ENCODE assay signal across 8 cellular contexts in the genomic region with DNA sequence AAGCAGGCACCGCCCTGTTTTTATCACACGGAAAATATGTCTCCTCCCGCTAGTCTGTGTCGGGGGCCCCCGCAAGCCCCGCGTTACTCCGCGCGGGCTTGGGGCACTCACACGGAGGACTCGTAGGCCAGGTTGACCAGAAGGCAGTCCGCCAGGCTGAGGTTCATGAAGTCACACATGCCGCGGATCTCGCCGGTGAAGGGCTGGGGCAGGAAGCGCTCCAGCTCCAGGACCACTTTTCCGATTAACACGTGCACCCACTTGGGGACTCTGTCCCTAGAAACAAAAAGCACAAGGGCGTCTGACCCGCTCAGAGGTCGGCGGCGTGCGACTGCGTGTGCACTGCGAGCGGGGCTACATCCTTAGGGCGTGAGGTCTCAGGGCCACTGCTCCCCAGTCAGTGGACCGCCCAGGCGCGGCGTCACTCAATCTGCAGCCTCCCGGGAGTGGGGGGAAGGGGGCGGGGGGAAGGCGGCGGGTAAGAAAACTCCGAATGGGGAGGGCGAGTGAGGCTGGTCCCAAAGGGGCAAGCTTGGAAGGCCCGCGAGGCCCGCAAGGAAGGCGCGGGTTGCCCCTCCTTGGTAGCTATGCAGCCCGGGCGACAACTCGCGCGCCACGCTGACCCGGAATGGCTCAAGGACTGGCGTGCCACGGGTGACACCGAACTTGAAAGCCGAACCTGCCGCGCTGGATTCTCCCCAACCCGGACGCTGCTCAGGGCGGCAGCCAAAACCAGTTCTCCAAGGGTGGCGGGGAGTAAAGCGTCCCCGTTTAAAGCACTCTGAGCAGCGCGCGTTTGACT. TPM values are rescaled to one million over a fixed set of nuclear protein-coding genes. Genes with fewer than 3 reads are reported as not detected.
DNase-seq lines count a peak whose midpoint lies in the region; ATAC-seq and TF ChIP-seq lines count a peak whose summit lies in the region.

No MANE protein-coding gene starts in this region.

- H3K27ac Mint-ChIP-seq in activated T-helper 1 cell treated with anti-CD3 and anti-CD28 coated beads, Interleukin-12 subunit alpha, Interleukin-12 subunit beta, Interleukin-2, Interleukin-4 antibody, amounts not matched to agents 30 ng/mL and 10 ng/mL and 1 ng/mL, durations not matched to agents 14 hours and 24 hours and 36 hours, result peak overlapping the region; percentile 96
- H3K27ac Mint-ChIP-seq in natural killer cell, result peak overlapping the region; percentile 79 to 87

- H2AFZ ChIP-seq in PC-3 (ENCODE audit: low read length), result peak overlapping the region; percentile 99
- H2AFZ ChIP-seq in fibroblast of lung (ENCODE audit: low read length), result peak overlapping the region; percentile 95

- POLR2A ChIA-PET in PC-3 (lab: Charles Lee; ENCODE audit: unreplicated experiment), result interaction anchor here (0.6 kb wide), 1 partner anchor 92 kb away, joined by 9 read pairs; no protein-coding TSS in a partner anchor

- no peaks in the 10 kb centered on the region for H3K36me3 ChIP-seq in PC-3 (ENCODE audit: low read depth, low read length)
- no peaks in the 10 kb centered on the region for H3K36me3 ChIP-seq in fibroblast of lung (ENCODE audit: control insufficient read depth, insufficient read depth, low read length)

- H3K27ac ChIP-seq in PC-3 (ENCODE audit: low read length) (no peak overlapping the region; the same call in 1 of the 2 replicates), fibroblast of lung (ENCODE audit: insufficient read depth, low read length) (peak overlapping the region; percentile 70)

- no peaks in the 10 kb centered on the region for H3K9me3 Mint-ChIP-seq in activated T-helper 1 cell treated with anti-CD3 and anti-CD28 coated beads, Interleukin-12 subunit alpha, Interleukin-12 subunit beta, Interleukin-2, Interleukin-4 antibody, amounts not matched to agents 30 ng/mL and 10 ng/mL and 1 ng/mL, durations not matched to agents 14 hours and 24 hours and 36 hours
- H3K9me3 Mint-ChIP-seq in natural killer cell, result no peaks in the 10 kb centered on the region

- peaks cover 32% of the 10 kb centered on the region for H3K4me1 Mint-ChIP-seq in activated T-helper 1 cell treated with anti-CD3 and anti-CD28 coated beads, Interleukin-12 subunit alpha, Interleukin-12 subunit beta, Interleukin-2, Interleukin-4 antibody, amounts not matched to agents 30 ng/mL and 10 ng/mL and 1 ng/mL, durations not matched to agents 14 hours and 24 hours and 36 hours (ENCODE audit: low read depth)
- peaks cover 5 to 13% of the 10 kb centered on the region in 2 donors for H3K4me1 Mint-ChIP-seq in natural killer cell

- H3K79me2 ChIP-seq in PC-3 (ENCODE audit: low read length) (no peaks in the 10 kb centered on the region), fibroblast of lung (ENCODE audit: control insufficient read depth, insufficient read depth, low read length) (no peaks in the 10 kb centered on the region)

- H3K4me3 ChIP-seq in PC-3 (ENCODE audit: low read length), result peak overlapping the region; percentile 98
- peak overlapping the region; percentile 59 to 95 (median 76) for H3K4me3 ChIP-seq in fibroblast of lung (replicated peaks in 1 of 4; ENCODE audit: control extremely low read depth in 1 of 4, insufficient read depth in 1 of 4, low read depth in 3 of 4, low read length in 4 of 4)

- H3K27me3 ChIP-seq in PC-3 (ENCODE audit: low read length) (no peaks in the 10 kb centered on the region), fibroblast of lung (ENCODE audit: control insufficient read depth, insufficient read depth, low read length) (no peaks in the 10 kb centered on the region)

- DNase-seq in AML-193 (lab: John Stamatoyannopoulos, UW) (peak; percentile 32 to 36), PC-3 (peak; percentile 51), fibroblast of lung (ENCODE audit: low read depth in 2 of 2) (peak; percentile 47 to 60), natural killer cell (peak; percentile 49)
- DNase-seq in activated T-helper 1 cell treated with anti-CD3 and anti-CD28 coated beads, Interleukin-12 subunit alpha, Interleukin-12 subunit beta, Interleukin-2, Interleukin-4 antibody, amounts not matched to agents 30 ng/mL and 10 ng/mL and 1 ng/mL, durations not matched to agents 14 hours and 24 hours and 36 hours (ENCODE audit: low spot score), result peak; percentile 65
- DNase-seq in stimulated activated naive CD4-positive, alpha-beta T cell treated with Interleukin-2 at 50 U/mL for 16 hours (lab: John Stamatoyannopoulos, UW), result peak; percentile 80

- CTCF ChIA-PET in PC-3 (lab: Charles Lee), result interaction anchor here (1.1 kb wide), 1 partner anchor 24 kb away, joined by 5 read pairs; no protein-coding TSS in a partner anchor

- H3K9ac ChIP-seq in PC-3 (ENCODE audit: low read length), result peak overlapping the region; percentile 73
- H3K9ac ChIP-seq in fibroblast of lung (ENCODE audit: insufficient read depth, low read length), result peak overlapping the region; percentile 66

- TSS peak; percentile 53 for BruUV-seq in PC-3 (replicated peaks; lab: Mats Ljungman, UMichigan)

- no peaks in the 10 kb centered on the region for H3K27me3 Mint-ChIP-seq in activated T-helper 1 cell treated with anti-CD3 and anti-CD28 coated beads, Interleukin-12 subunit alpha, Interleukin-12 subunit beta, Interleukin-2, Interleukin-4 antibody, amounts not matched to agents 30 ng/mL and 10 ng/mL and 1 ng/mL, durations not matched to agents 14 hours and 24 hours and 36 hours (ENCODE audit: insufficient read depth)
- H3K27me3 Mint-ChIP-seq in natural killer cell (ENCODE audit: low read depth in 2 of 2), result no peaks in the 10 kb centered on the region

- intact Hi-C loops in PC-3 (cut with micrococcal nuclease) (no loop called here), natural killer cell (cut with micrococcal nuclease) (loop anchor here (2.0 kb wide), 2 partner anchors 23 to 51 kb away; partner anchors contain the start of gene SDAD1)
- intact Hi-C loops in activated T-helper 1 cell treated with anti-CD3 and anti-CD28 coated beads, Interleukin-12 subunit alpha, Interleukin-12 subunit beta, Interleukin-2, Interleukin-4 antibody, amounts not matched to agents 30 ng/mL and 10 ng/mL and 1 ng/mL, durations not matched to agents 14 hours and 24 hours and 36 hours (cut with micrococcal nuclease), result loop anchor here (1.0 to 10.0 kb wide), 9 partner anchors 24 to 1217 kb away; partner anchors contain the start of genes CCNG2, CDKL2, G3BP2 and RCHY1

- no peak for TF ChIP-seq CTCF in PC-3 (conservative IDR thresholded peaks at IDR 0.05; ENCODE audit: low read depth, low read length)
- no peak for TF ChIP-seq CTCF in fibroblast of lung (conservative IDR thresholded peaks at IDR 0.05 in 1 of 2, IDR thresholded peaks at IDR 0.05 in 1 of 2; ENCODE audit: low read depth in 1 of 2, low read length in 2 of 2)
- no peak for TF ChIP-seq CTCF in natural killer cell (IDR thresholded peaks at IDR 0.05)

- H3K36me3 Mint-ChIP-seq in activated T-helper 1 cell treated with anti-CD3 and anti-CD28 coated beads, Interleukin-12 subunit alpha, Interleukin-12 subunit beta, Interleukin-2, Interleukin-4 antibody, amounts not matched to agents 30 ng/mL and 10 ng/mL and 1 ng/mL, durations not matched to agents 14 hours and 24 hours and 36 hours (ENCODE audit: low read depth), result peaks cover 10% of the 10 kb centered on the region
- H3K36me3 Mint-ChIP-seq in natural killer cell, result no peaks in the 10 kb centered on the region

- ATAC-seq in GM18867 (IDR thresholded peaks at IDR 0.05; ENCODE audit: unreplicated experiment), result peak; percentile 64
- peak; percentile 50 for ATAC-seq in HG03097 (IDR thresholded peaks at IDR 0.05; ENCODE audit: low FRiP score, unreplicated experiment)
- peak; percentile 69 for ATAC-seq in PC-3
- peak; percentile 71 to 79 (median 73) for ATAC-seq in natural killer cell

- no peaks in the 10 kb centered on the region for H3F3A ChIP-seq in PC-3 (ENCODE audit: low read length, unreplicated experiment)

- H3K9me2 ChIP-seq in PC-3 (replicated peaks; ENCODE audit: low read length), result no peaks in the 10 kb centered on the region

- H3K4me3 Mint-ChIP-seq in activated T-helper 1 cell treated with anti-CD3 and anti-CD28 coated beads, Interleukin-12 subunit alpha, Interleukin-12 subunit beta, Interleukin-2, Interleukin-4 antibody, amounts not matched to agents 30 ng/mL and 10 ng/mL and 1 ng/mL, durations not matched to agents 14 hours and 24 hours and 36 hours, result peak overlapping the region; percentile 98
- peak overlapping the region; percentile 92 for H3K4me3 Mint-ChIP-seq in natural killer cell

- peak overlapping the region; percentile 97 for H3K4me2 ChIP-seq in PC-3 (ENCODE audit: low read length)
- peak overlapping the region; percentile 93 for H3K4me2 ChIP-seq in fibroblast of lung (ENCODE audit: extremely low read depth, insufficient read depth, low read length)

- H4K20me1 ChIP-seq in PC-3 (ENCODE audit: low read length), result no peaks in the 10 kb centered on the region
- no peaks in the 10 kb centered on the region for H4K20me1 ChIP-seq in fibroblast of lung (ENCODE audit: control insufficient read depth, extremely low read depth, insufficient read depth, low read length)

- no peaks in the 10 kb centered on the region for H3K4me1 ChIP-seq in PC-3 (ENCODE audit: insufficient read depth, low read length)
- no peaks in the 10 kb centered on the region for H3K4me1 ChIP-seq in fibroblast of lung (ENCODE audit: control insufficient read depth, extremely low read depth, insufficient read depth, low read length)

- no peaks in the 10 kb centered on the region for H3K9me3 ChIP-seq in PC-3 (ENCODE audit: low read length)
- no peaks in the 10 kb centered on the region for H3K9me3 ChIP-seq in fibroblast of lung (ENCODE audit: control insufficient read depth, insufficient read depth, low read depth, low read length)

RNA-seq across cellular contexts. Expression of gene NAAA, which starts 0.7 kb away (rescaled TPM):
- total RNA-seq in PC-3 (2014; rRNA removed) (21.9 and 48.6 TPM in 2 replicates), fibroblast of lung (15.9 and 50.7 TPM in 2 replicates), natural killer cell (10 to 100 TPM; 37.8 to 56.3 (median 43.4) TPM)
- total RNA-seq in activated T-helper 1 cell treated with anti-CD3 and anti-CD28 coated beads, Interleukin-12 subunit alpha, Interleukin-12 subunit beta, Interleukin-2, Interleukin-4 antibody, amounts not matched to agents 30 ng/mL and 10 ng/mL and 1 ng/mL, durations not matched to agents 14 hours and 24 hours and 36 hours, result 31.3 and 31.8 TPM in 2 replicates
- polyA plus RNA-seq in fibroblast of lung, result 32.4 and 39.9 TPM in 2 replicates
- 18.7 and 22.1 TPM in 2 replicates for polyA plus RNA-seq in fibroblast of lung (2012)
- 5.1 and 18.0 TPM in 2 replicates for polyA minus RNA-seq in fibroblast of lung (ENCODE audit: low replicate concordance)

RNA-seq across cellular contexts. Expression of gene PPEF2, which starts 37.8 kb away (rescaled TPM):
- 0.04 TPM in 1 of 2 replicates, not detected in the other for total RNA-seq in PC-3 (2014; rRNA removed)
- not detected in 2 replicates for total RNA-seq in activated T-helper 1 cell treated with anti-CD3 and anti-CD28 coated beads, Interleukin-12 subunit alpha, Interleukin-12 subunit beta, Interleukin-2, Interleukin-4 antibody, amounts not matched to agents 30 ng/mL and 10 ng/mL and 1 ng/mL, durations not matched to agents 14 hours and 24 hours and 36 hours
- total RNA-seq in fibroblast of lung, result not detected in 2 replicates
- not detected in 2 replicates for polyA plus RNA-seq in fibroblast of lung
- polyA plus RNA-seq in fibroblast of lung (2012), result not detected in 2 replicates
- not detected in 2 replicates for polyA minus RNA-seq in fibroblast of lung (ENCODE audit: low replicate concordance)
- under 1 TPM; 0.21 to 0.33 (median 0.32) TPM for total RNA-seq in natural killer cell

RNA-seq across cellular contexts. Expression of gene SDAD1, which starts 50.7 kb away (rescaled TPM):
- total RNA-seq in PC-3 (2014; rRNA removed) (29.2 and 34.1 TPM in 2 replicates), fibroblast of lung (25.1 and 29.8 TPM in 2 replicates), natural killer cell (10 to 100 TPM; 32.5 to 52.2 (median 39.7) TPM)
- 69.9 and 72.7 TPM in 2 replicates for total RNA-seq in activated T-helper 1 cell treated with anti-CD3 and anti-CD28 coated beads, Interleukin-12 subunit alpha, Interleukin-12 subunit beta, Interleukin-2, Interleukin-4 antibody, amounts not matched to agents 30 ng/mL and 10 ng/mL and 1 ng/mL, durations not matched to agents 14 hours and 24 hours and 36 hours
- polyA plus RNA-seq in fibroblast of lung, result 33.7 and 34.4 TPM in 2 replicates
- polyA plus RNA-seq in fibroblast of lung (2012), result 26.2 and 27.3 TPM in 2 replicates
- polyA minus RNA-seq in fibroblast of lung (ENCODE audit: low replicate concordance), result 6.1 and 8.9 TPM in 2 replicates
